ENCODE assay signal across 1 cellular context in genomic region chr5:79020861-79021561, GRCh38.
A peak's percentile ranks its signal among the peaks of the same experiment; 100 is the strongest.
TF ChIP-seq lines count a peak whose summit lies in the region.

No MANE protein-coding gene starts in this region.

TF ChIP-seq in HEK293, 187 proteins besides CTCF, POLR2A, EP300 and RAD21 (continued from another document):
- TF ChIP-seq BCL6B (tag by site-specific recombination; IDR thresholded peaks at IDR 0.05) (no peak), WT1 (tag by site-specific recombination; IDR thresholded peaks at IDR 0.05) (no peak), ZNF529 (tag by site-specific recombination; IDR thresholded peaks at IDR 0.05; ENCODE audit: insufficient replicate concordance) (no peak), ZNF266 (tag by site-specific recombination; IDR thresholded peaks at IDR 0.05; ENCODE audit: low read depth) (no peak), SCRT2 (tag by site-specific recombination; IDR thresholded peaks at IDR 0.05) (0 out of 2 replicates have a peak, but pooled peaks have one; percentile 37), ZNF596 (tag by site-specific recombination; IDR thresholded peaks at IDR 0.05) (no peak), MYNN (tag by site-specific recombination; IDR thresholded peaks at IDR 0.05; ENCODE audit: borderline replicate concordance) (no peak), ZNF148 (tag by site-specific recombination; IDR thresholded peaks at IDR 0.05; ENCODE audit: borderline replicate concordance) (no peak), ZNF449 (tag by site-specific recombination; IDR thresholded peaks at IDR 0.05) (no peak), ZNF2 (tag by site-specific recombination; IDR thresholded peaks at IDR 0.05) (peak; percentile 94), ZNF518A (tag by site-specific recombination; conservative IDR thresholded peaks at IDR 0.05; ENCODE audit: low read depth) (peak; percentile 66; the same call in 1 of the 2 replicates), ZBTB17 (tag by site-specific recombination; IDR thresholded peaks at IDR 0.05) (peak; percentile 44), ZNF112 (tag by site-specific recombination; IDR thresholded peaks at IDR 0.05) (no peak), ZNF654 (tag by site-specific recombination; IDR thresholded peaks at IDR 0.05; ENCODE audit: low read depth) (peak; percentile 87), KLF7 (tag by site-specific recombination; IDR thresholded peaks at IDR 0.05; ENCODE audit: borderline replicate concordance) (no peak), ZNF10 (tag by site-specific recombination; IDR thresholded peaks at IDR 0.05) (peak; percentile 70; the same call in 1 of the 2 replicates), ZNF202 (tag by site-specific recombination; IDR thresholded peaks at IDR 0.05; ENCODE audit: borderline replicate concordance) (no peak), ZNF140 (tag by site-specific recombination; IDR thresholded peaks at IDR 0.05) (no peak), MZF1 (tag by site-specific recombination; IDR thresholded peaks at IDR 0.05; ENCODE audit: borderline replicate concordance) (peak; percentile 85; the same call in 1 of the 2 replicates), ZBTB8A (tag by site-specific recombination; IDR thresholded peaks at IDR 0.05) (no peak), ZEB2 (tag by site-specific recombination; IDR thresholded peaks at IDR 0.05) (0 out of 2 replicates have a peak, but pooled peaks have one; percentile 34), HOXC10 (CRISPR knock-in tag; IDR thresholded peaks at IDR 0.05) (no peak), ZNF24 (tag by site-specific recombination; IDR thresholded peaks at IDR 0.05) (peak; percentile 90), REPIN1 (tag by site-specific recombination; IDR thresholded peaks at IDR 0.05; ENCODE audit: low read depth) (no peak), ZFP37 (tag by site-specific recombination; IDR thresholded peaks at IDR 0.05) (no peak)
